Comparison of ENCODE assay signal across 1 cellular context in the genomic region with DNA sequence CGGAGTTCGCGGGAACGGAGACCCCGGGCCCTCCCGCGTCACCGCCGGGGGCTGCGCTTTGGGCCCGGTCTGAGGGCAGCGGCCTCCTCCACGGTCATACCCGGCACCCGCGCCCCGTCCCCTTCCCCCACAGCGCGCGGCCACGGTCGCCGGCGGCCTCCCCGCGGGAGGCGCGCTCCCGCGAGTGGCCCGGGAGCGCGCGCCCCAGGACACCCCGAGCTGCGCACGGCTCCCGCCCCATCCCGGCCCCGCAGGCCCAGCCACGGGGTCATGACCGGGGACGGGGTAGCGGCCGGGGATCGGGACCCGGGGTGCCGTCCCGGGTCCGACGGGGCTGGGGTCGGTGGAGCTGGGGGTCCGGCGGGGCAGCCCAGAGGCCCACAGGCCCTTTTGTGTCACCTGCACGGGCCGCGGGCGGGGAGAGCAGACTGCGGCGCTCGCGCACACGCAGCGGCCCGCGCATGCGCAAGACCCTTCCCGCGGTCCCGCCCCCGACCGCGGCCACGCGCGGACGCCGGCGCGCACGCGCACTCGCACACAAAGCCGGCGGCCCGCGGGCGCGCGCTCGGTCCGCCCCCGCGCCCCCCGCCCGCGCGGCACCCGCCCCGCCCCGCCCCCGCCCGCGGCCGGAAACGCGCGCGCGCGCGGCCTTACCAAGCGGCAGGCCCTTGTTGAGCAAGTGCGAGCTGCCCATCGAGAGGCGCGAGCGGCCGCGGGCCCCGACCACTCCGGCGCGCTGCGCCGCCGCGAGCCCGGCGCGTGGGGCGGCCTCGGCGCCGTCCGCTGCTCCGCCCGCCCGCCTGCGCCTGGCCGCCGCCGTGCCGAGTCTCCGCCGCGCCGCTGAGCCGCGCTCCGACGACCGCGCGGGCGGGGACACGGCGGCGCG.
TF ChIP-seq lines count a peak whose summit lies in the region.

CTBP1 (minus strand) TSS at position 869 of the 886 bp plus-strand sequence. CDS start 7,799 bp downstream, outside the sequence.

TF ChIP-seq in K562, 482 proteins besides CTCF, POLR2A, EP300 and RAD21 (continued from another document and continues in another):
- TF ChIP-seq CHD7 (IDR thresholded peaks at IDR 0.05; ENCODE audit: low read depth, low read length) (no peak), BRD9 (IDR thresholded peaks at IDR 0.05; ENCODE audit: low read depth, partially characterized antibody) (no peak), MTA1 (IDR thresholded peaks at IDR 0.05; ENCODE audit: borderline replicate concordance) (no peak), PHF8 (IDR thresholded peaks at IDR 0.05; ENCODE audit: borderline replicate concordance, low read length) (peak; percentile 59; the same call in 1 of the 2 replicates), HMG20B (CRISPR knock-in tag; IDR thresholded peaks at IDR 0.05) (no peak), TAF7 (tag; IDR thresholded peaks at IDR 0.05) (no peak), TBL1XR1 (IDR thresholded peaks at IDR 0.05; ENCODE audit: low read length in 2 of 2) (no peak), HNRNPLL (IDR thresholded peaks at IDR 0.05; ENCODE audit: low read depth, low read length, poor library complexity, severe bottlenecking) (peak; percentile 62), POLR2H (tag; IDR thresholded peaks at IDR 0.05; ENCODE audit: low read depth) (peak; percentile 41), FIP1L1 (IDR thresholded peaks at IDR 0.05; ENCODE audit: low read depth, low read length, poor library complexity, severe bottlenecking) (peak; percentile 45), ZNF124 (CRISPR knock-in tag; IDR thresholded peaks at IDR 0.05) (no peak), ZNF57 (CRISPR knock-in tag; IDR thresholded peaks at IDR 0.05) (no peak), ARID1B (IDR thresholded peaks at IDR 0.05) (no peak), ZNF431 (CRISPR knock-in tag; IDR thresholded peaks at IDR 0.05) (no peak), E2F3 (CRISPR knock-in tag; IDR thresholded peaks at IDR 0.05) (peak; percentile 67; the same call in 1 of the 2 replicates), BRD4 (IDR thresholded peaks at IDR 0.05) (no peak), SIRT6 (IDR thresholded peaks at IDR 0.05; ENCODE audit: low read depth, low read length) (no peak), RUNX1 (IDR thresholded peaks at IDR 0.05; ENCODE audit: low read depth) (no peak), TBP (optimal IDR thresholded peaks at IDR 0.05; ENCODE audit: low read depth, low read length) (peak; percentile 0), BMI1 (IDR thresholded peaks at IDR 0.05; ENCODE audit: low read length) (no peak), RBM39 (optimal IDR thresholded peaks at IDR 0.05; ENCODE audit: low read depth, low read length) (no peak), ETV5 (CRISPR knock-in tag; IDR thresholded peaks at IDR 0.05; ENCODE audit: low read depth) (no peak; the same call in 1 of the 2 replicates), EHMT2 (IDR thresholded peaks at IDR 0.05) (no peak), GABPB1 (CRISPR knock-in tag; IDR thresholded peaks at IDR 0.05) (no peak), TEAD1 (CRISPR knock-in tag; IDR thresholded peaks at IDR 0.05) (no peak), MAZ (CRISPR knock-in tag; conservative IDR thresholded peaks at IDR 0.05 in 1 of 2, IDR thresholded peaks at IDR 0.05 in 1 of 2) (peak in 1 of 2 experiments; percentile 89; a peak in 3 of 4 replicates), RCOR1 (IDR thresholded peaks at IDR 0.05; ENCODE audit: borderline replicate concordance in 1 of 2, low read depth in 2 of 2, low read length in 2 of 2) (0 out of 4 replicates have a peak, but pooled peaks of 1 of the 2 experiments have one; percentile 4), MCM3 (IDR thresholded peaks at IDR 0.05) (no peak), TCFL5 (CRISPR knock-in tag; conservative IDR thresholded peaks at IDR 0.05) (no peak), SP2 (IDR thresholded peaks at IDR 0.05; ENCODE audit: extremely low read depth, low read depth, low read length, poor library complexity, severe bottlenecking) (no peak), PTRF (tag; IDR thresholded peaks at IDR 0.05) (no peak), PCBP2 (IDR thresholded peaks at IDR 0.05; ENCODE audit: low read depth, low read length, poor library complexity, severe bottlenecking) (no peak), KAT8 (IDR thresholded peaks at IDR 0.05; ENCODE audit: low read depth) (no peak), ZNF589 (CRISPR knock-in tag; IDR thresholded peaks at IDR 0.05; ENCODE audit: low read depth) (peak; percentile 89), GATAD2A (IDR thresholded peaks at IDR 0.05) (no peak), POLR2AphosphoS2 (IDR thresholded peaks at IDR 0.05; ENCODE audit: low read length) (no peak), ZNF24 (IDR thresholded peaks at IDR 0.05) (no peak), ZNF175 (CRISPR knock-in tag; IDR thresholded peaks at IDR 0.05; ENCODE audit: low read depth) (peak; percentile 81), NFXL1 (CRISPR knock-in tag; IDR thresholded peaks at IDR 0.05) (no peak), L3MBTL2 (IDR thresholded peaks at IDR 0.05) (no peak; the same call in 1 of the 2 replicates), SMAD3 (CRISPR knock-in tag; conservative IDR thresholded peaks at IDR 0.05) (no peak), ARID2 (IDR thresholded peaks at IDR 0.05) (no peak), SRSF7 (optimal IDR thresholded peaks at IDR 0.05; ENCODE audit: low read depth, low read length) (no peak)
- TF ChIP-seq, protein P1, sequence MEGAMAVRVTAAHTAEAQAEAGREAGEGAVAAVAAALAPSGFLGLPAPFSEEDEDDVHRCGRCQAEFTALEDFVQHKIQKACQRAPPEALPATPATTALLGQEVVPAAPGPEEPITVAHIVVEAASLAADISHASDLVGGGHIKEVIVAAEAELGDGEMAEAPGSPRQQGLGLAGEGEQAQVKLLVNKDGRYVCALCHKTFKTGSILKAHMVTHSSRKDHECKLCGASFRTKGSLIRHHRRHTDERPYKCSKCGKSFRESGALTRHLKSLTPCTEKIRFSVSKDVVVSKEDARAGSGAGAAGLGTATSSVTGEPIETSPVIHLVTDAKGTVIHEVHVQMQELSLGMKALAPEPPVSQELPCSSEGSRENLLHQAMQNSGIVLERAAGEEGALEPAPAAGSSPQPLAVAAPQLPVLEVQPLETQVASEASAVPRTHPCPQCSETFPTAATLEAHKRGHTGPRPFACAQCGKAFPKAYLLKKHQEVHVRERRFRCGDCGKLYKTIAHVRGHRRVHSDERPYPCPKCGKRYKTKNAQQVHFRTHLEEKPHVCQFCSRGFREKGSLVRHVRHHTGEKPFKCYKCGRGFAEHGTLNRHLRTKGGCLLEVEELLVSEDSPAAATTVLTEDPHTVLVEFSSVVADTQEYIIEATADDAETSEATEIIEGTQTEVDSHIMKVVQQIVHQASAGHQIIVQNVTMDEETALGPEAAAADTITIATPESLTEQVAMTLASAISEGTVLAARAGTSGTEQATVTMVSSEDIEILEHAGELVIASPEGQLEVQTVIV (CRISPR knock-in tag; IDR thresholded peaks at IDR 0.05; ENCODE audit: borderline replicate concordance) = no peak
- TF ChIP-seq, protein P2, sequence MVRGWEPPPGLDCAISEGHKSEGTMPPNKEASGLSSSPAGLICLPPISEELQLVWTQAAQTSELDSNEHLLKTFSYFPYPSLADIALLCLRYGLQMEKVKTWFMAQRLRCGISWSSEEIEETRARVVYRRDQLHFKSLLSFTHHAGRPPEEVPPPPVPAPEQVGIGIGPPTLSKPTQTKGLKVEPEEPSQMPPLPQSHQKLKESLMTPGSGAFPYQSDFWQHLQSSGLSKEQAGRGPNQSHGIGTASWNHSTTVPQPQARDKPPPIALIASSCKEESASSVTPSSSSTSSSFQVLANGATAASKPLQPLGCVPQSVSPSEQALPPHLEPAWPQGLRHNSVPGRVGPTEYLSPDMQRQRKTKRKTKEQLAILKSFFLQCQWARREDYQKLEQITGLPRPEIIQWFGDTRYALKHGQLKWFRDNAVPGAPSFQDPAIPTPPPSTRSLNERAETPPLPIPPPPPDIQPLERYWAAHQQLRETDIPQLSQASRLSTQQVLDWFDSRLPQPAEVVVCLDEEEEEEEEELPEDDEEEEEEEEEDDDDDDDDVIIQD (CRISPR knock-in tag; IDR thresholded peaks at IDR 0.05) = 0 out of 2 replicates have a peak, but pooled peaks have one; percentile 34
- TF ChIP-seq, protein P3, sequence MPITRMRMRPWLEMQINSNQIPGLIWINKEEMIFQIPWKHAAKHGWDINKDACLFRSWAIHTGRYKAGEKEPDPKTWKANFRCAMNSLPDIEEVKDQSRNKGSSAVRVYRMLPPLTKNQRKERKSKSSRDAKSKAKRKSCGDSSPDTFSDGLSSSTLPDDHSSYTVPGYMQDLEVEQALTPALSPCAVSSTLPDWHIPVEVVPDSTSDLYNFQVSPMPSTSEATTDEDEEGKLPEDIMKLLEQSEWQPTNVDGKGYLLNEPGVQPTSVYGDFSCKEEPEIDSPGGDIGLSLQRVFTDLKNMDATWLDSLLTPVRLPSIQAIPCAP (CRISPR knock-in tag; IDR thresholded peaks at IDR 0.05; ENCODE audit: borderline replicate concordance) = no peak
- TF ChIP-seq, protein P4, sequence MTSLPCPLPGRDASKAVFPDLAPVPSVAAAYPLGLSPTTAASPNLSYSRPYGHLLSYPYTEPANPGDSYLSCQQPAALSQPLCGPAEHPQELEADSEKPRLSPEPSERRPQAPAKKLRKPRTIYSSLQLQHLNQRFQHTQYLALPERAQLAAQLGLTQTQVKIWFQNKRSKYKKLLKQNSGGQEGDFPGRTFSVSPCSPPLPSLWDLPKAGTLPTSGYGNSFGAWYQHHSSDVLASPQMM (CRISPR knock-in tag; IDR thresholded peaks at IDR 0.05) = no peak
- TF ChIP-seq, protein P5, sequence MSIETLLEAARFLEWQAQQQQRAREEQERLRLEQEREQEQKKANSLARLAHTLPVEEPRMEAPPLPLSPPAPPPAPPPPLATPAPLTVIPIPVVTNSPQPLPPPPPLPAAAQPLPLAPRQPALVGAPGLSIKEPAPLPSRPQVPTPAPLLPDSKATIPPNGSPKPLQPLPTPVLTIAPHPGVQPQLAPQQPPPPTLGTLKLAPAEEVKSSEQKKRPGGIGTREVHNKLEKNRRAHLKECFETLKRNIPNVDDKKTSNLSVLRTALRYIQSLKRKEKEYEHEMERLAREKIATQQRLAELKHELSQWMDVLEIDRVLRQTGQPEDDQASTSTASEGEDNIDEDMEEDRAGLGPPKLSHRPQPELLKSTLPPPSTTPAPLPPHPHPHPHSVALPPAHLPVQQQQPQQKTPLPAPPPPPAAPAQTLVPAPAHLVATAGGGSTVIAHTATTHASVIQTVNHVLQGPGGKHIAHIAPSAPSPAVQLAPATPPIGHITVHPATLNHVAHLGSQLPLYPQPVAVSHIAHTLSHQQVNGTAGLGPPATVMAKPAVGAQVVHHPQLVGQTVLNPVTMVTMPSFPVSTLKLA (conservative IDR thresholded peaks at IDR 0.05) = 0 out of 4 replicates have a peak, but pooled peaks of 1 of the 2 experiments have one; percentile 32
